ENCODE assay signal across 8 cellular contexts in the genomic region with DNA sequence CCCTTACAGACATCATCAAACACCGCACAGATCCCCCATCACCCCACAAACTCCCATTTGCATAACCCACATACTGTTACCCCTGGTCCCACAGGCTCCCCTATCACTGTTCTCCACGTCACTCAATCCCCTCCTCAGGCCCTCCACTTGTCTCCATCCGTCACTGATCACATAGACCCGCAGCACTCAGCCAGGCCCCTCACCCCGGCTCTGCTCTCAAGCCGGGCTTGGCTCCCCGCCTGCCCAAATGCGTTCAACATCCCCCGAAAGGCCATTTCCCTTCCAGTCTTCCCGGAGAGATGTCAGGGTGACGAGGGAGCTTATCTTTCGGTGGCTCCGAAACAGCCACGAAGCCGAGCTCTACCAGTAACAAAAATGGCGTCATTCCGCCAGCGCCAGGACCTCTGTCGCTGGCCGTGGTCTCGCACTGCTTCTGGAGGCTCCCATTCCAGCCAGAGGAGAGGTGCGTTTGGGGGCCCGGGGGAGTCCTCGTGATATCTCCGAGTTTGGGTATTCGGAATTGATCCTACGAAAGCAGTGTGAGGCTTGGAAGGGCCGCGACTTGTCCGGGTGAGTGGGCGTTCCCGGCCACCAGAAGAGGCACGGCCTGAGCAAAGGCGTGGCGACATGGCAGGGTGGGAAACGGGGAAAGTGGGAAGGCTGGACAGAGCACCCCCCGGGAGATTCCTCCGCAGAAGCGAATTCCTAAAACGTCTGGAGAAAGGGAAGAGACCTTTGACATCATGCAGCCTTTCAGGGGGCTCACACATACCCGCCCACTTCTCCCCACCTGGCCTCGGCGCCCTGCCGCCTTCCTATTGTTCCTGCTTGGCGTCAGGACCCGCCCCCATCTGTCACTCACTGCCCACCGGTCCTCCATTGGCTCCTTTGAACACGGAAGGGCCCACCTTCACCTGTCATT. TPM values are rescaled to one million over a fixed set of nuclear protein-coding genes. Genes with fewer than 3 reads are reported as not detected.
DNase-seq lines count a peak whose midpoint lies in the region; ATAC-seq lines count a peak whose summit lies in the region.

A gene (minus strand): TSS at position 577 of the 922 bp plus-strand sequence. CDS start 4,754 bp downstream, outside the sequence.

- H3K27ac ChIP-seq in rectal smooth muscle tissue (ENCODE audit: low read depth, low read length) (peak within 1 kb of the TSS; percentile 71), aorta (ENCODE audit: low read depth in 1 of 2, low read length in 2 of 2) (peak within 1 kb of the TSS in 1 of 2 donors; percentile 49)

- intact Hi-C loops in aorta (cut with DNase I): no loop called here

- DNase-seq in D341Med (ENCODE audit: low spot score) (peak; percentile 82), M059J (ENCODE audit: low read depth) (peak; percentile 75), T-helper 1 cell (peak; percentile 12 to 65 (median 26)), astrocyte of the hippocampus (ENCODE audit: low read depth, low spot score) (peak; percentile 80), hippocampal formation (lab: John Stamatoyannopoulos, UW) (peak; percentile 16 to 56), aorta (peak; percentile 78 to 88)

- WGBS in aorta, 2 donors: 0 to 33% methylated on average over 45 to 48 of the region's 48 CpGs

- H3K27me3 ChIP-seq in rectal smooth muscle tissue (ENCODE audit: control insufficient read depth, insufficient read depth, low read length) (no peaks in the 10 kb centered on the region), aorta (ENCODE audit: control insufficient read depth in 1 of 2, insufficient read depth in 2 of 2, low read length in 1 of 2) (no peaks in the 10 kb centered on the region)

- H3K36me3 ChIP-seq in rectal smooth muscle tissue (ENCODE audit: control insufficient read depth, insufficient read depth, low read length): no peaks in the 10 kb centered on the region
- H3K36me3 ChIP-seq in aorta (ENCODE audit: control insufficient read depth in 1 of 2, insufficient read depth in 2 of 2, low read length in 1 of 2): no peaks in the 10 kb centered on the region

- H3K4me3 ChIP-seq in rectal smooth muscle tissue (ENCODE audit: low read length): peak within 1 kb of the TSS; percentile 67
- peak within 1 kb of the TSS; percentile 3 to 44 for H3K4me3 ChIP-seq in aorta (ENCODE audit: low read length in 2 of 2)

- H3K9ac ChIP-seq in rectal smooth muscle tissue (ENCODE audit: low read length): peak within 1 kb of the TSS; percentile 70

- H3K9me3 ChIP-seq in aorta (ENCODE audit: control insufficient read depth, low read length): no peaks in the 10 kb centered on the region

- ATAC-seq in GM21526 (IDR thresholded peaks at IDR 0.05; ENCODE audit: low FRiP score, unreplicated experiment) (peak; percentile 85), aorta (ENCODE audit: low FRiP score) (peak; percentile 89)

- no peaks in the 10 kb centered on the region for H3K4me1 ChIP-seq in rectal smooth muscle tissue (ENCODE audit: control insufficient read depth, insufficient read depth, low read length)
- no peaks in the 10 kb centered on the region for H3K4me1 ChIP-seq in aorta (ENCODE audit: control insufficient read depth in 1 of 2, insufficient read depth in 2 of 2, low read length in 2 of 2)

RNA-seq across cellular contexts. Expression of the gene that starts here (rescaled TPM):
- 3.0 and 3.2 TPM in 2 replicates for total RNA-seq in M059J (2014; rRNA removed; shearing (Covaris generic))
- 1 to 10 TPM; 4.4 to 7.7 TPM for total RNA-seq in aorta
- 1 to 10 TPM; 4.8 to 5.0 TPM for polyA plus RNA-seq in aorta

Comparison
In these comparisons a context has a peak if more than half of its experiments do, and no peak if none do; other contexts are left out.
1. DNase-seq: peak in every context shown above with its lines; median percentile 83 in aorta; 82 in D341Med; 80 in astrocyte of the hippocampus; 75 in M059J; 36 in hippocampal formation; 26 in T-helper 1 cell.